In the genomic region with DNA sequence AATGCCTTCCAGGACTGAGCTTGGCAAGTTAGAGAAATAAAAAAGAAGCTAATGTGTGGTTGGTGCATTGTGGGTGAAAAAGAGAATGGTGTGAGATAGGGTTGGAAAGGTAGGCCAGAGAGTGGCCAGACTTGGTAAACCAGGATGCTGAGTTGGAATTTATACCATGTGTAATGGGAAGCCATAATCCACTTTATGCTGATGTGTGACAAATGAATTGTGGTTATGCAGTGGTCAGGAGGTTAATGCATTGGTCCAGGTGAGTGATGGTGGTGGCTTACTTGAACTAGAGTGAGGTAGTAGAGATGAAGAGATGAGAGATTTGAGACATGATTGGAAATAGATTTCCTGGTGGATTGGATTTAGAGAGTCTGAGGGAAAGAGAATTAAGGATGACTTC, we compare ENCODE assay signal across 12 cellular contexts. TPM values are rescaled to one million over a fixed set of nuclear protein-coding genes. Genes with fewer than 3 reads are reported as not detected.
DNase-seq lines count a peak whose midpoint lies in the region; ATAC-seq and TF ChIP-seq lines count a peak whose summit lies in the region.
"Had no signal": no experiment of that assay in that cellular context is flagged by ENCODE, and none has a peak within 500 bp of the region (broad histone marks: within the 10 kb centered on the region; RNA-seq: fewer than 3 reads in every experiment).

No MANE protein-coding gene starts in this region.

- H3K9me1 ChIP-seq in IMR-90 (ENCODE audit: insufficient read depth, low read length): peaks cover 13% of the 10 kb centered on the region; the same call in 1 of the 2 replicates

- peaks cover 26 to 47% of the 10 kb centered on the region in 2 experiments for H3K79me1 ChIP-seq in IMR-90 (ENCODE audit: low read depth in 1 of 2, low read length in 2 of 2)

- H2BK5ac ChIP-seq in IMR-90 (ENCODE audit: low read depth, low read length, poor library complexity, severe bottlenecking): no peak overlapping the region

- no peak for TF ChIP-seq RAD21 in IMR-90 (IDR thresholded peaks at IDR 0.05; ENCODE audit: low read length)

- H3K27ac Mint-ChIP-seq in CD8-positive, alpha-beta T cell: peak overlapping the region; percentile 28
- peak overlapping the region; percentile 99 for H3K27ac Mint-ChIP-seq in activated naive CD8-positive, alpha-beta T cell treated with anti-CD3 and anti-CD28 coated beads, Interleukin-2, amount 50 U/mL, for 24 hours
- peak overlapping the region; percentile 99 for H3K27ac Mint-ChIP-seq in mesothelial cell of epicardium

- no peak overlapping the region for H3K18ac ChIP-seq in IMR-90 (ENCODE audit: low read depth, low read length)

- H3K27me3 Mint-ChIP-seq in CD8-positive, alpha-beta T cell (ENCODE audit: low read depth): no peaks in the 10 kb centered on the region
- H3K27me3 Mint-ChIP-seq in activated naive CD8-positive, alpha-beta T cell treated with anti-CD3 and anti-CD28 coated beads, Interleukin-2, amount 50 U/mL, for 24 hours: peaks cover 5% of the 10 kb centered on the region
- no peaks in the 10 kb centered on the region for H3K27me3 Mint-ChIP-seq in mesothelial cell of epicardium (ENCODE audit: low read depth)

- H4K20me1 ChIP-seq in IMR-90 (ENCODE audit: insufficient read depth, low read length): no peaks in the 10 kb centered on the region

- no peak for DNase-seq in CD8-positive, alpha-beta T cell
- DNase-seq in IMR-90: no peak
- DNase-seq in activated naive CD8-positive, alpha-beta T cell treated with anti-CD3 and anti-CD28 coated beads, Interleukin-2, amount 50 U/mL, for 24 hours: no peak
- DNase-seq in mesothelial cell of epicardium (ENCODE audit: low spot score in 2 of 2, unreplicated experiment in 2 of 2): no peak
- DNase-seq in NCI-H2227 (lab: John Stamatoyannopoulos, UW; ENCODE audit: unreplicated experiment): no peak
- DNase-seq in NCI-H187 treated with DMSO at 0.1 percent for 48 hours (lab: John Stamatoyannopoulos, UW): no peak
- DNase-seq in germinal center (ENCODE audit: low spot score): no peak
- DNase-seq: activated CD4-positive, alpha-beta T cell treated with anti-CD3 and anti-CD28 coated beads, Interleukin-2, amount 50 U/mL, for 4 hours; gastrocnemius medialis; NCI-H2171; thyroid gland had no signal

- dilution Hi-C loops in IMR-90 (cut with HindIII; ENCODE audit: low sequenced_read_pairs, unreplicated experiment): no loop called here

- intact Hi-C loops in CD8-positive, alpha-beta T cell (cut with DNase I, micrococcal nuclease): no loop called here
- intact Hi-C loops in IMR-90 (cut with micrococcal nuclease): no loop called here

- no peak overlapping the region for H3K27ac ChIP-seq in CD8-positive, alpha-beta T cell (ENCODE audit: low read depth, low read length)
- H3K27ac ChIP-seq in IMR-90 (ENCODE audit: insufficient read depth, low read length): no peak overlapping the region

- H3K36me3 Mint-ChIP-seq in CD8-positive, alpha-beta T cell: peaks cover 38% of the 10 kb centered on the region
- peaks cover 42% of the 10 kb centered on the region for H3K36me3 Mint-ChIP-seq in activated naive CD8-positive, alpha-beta T cell treated with anti-CD3 and anti-CD28 coated beads, Interleukin-2, amount 50 U/mL, for 24 hours (ENCODE audit: low read depth)
- peaks cover 4% of the 10 kb centered on the region for H3K36me3 Mint-ChIP-seq in mesothelial cell of epicardium

- POLR2A ChIA-PET in CD8-positive, alpha-beta T cell (lab: Charles Lee): interaction anchor here (0.8 to 8.3 kb wide), 4 partner anchors 25 to 111 kb away, joined by 3 to 248 read pairs (median 21); partner anchors contain the start of gene SLC25A35
- POLR2A ChIA-PET in IMR-90 (lab: Charles Lee; ENCODE audit: unreplicated experiment): no interaction called here

- no peak overlapping the region for H3K4me3 ChIP-seq in CD8-positive, alpha-beta T cell (ENCODE audit: low read depth, low read length)
- no peak overlapping the region for H3K4me3 ChIP-seq in IMR-90 (ENCODE audit: insufficient read depth, low read depth, low read length)

- no peak overlapping the region for H3K56ac ChIP-seq in IMR-90 (ENCODE audit: extremely low read depth, insufficient read depth, low read length)

- peaks cover 23% of the 10 kb centered on the region for H3K4me1 ChIP-seq in CD8-positive, alpha-beta T cell (ENCODE audit: insufficient read depth, low read length)
- no peaks in the 10 kb centered on the region; the same call in 1 of the 2 replicates for H3K4me1 ChIP-seq in IMR-90 (ENCODE audit: control insufficient read depth, insufficient read depth, low read length)

- H2AK9ac ChIP-seq in IMR-90 (replicated peaks; ENCODE audit: low read depth, low read length, poor library complexity): no peak overlapping the region

- no peak overlapping the region for H2BK15ac ChIP-seq in IMR-90 (ENCODE audit: low read depth, low read length)

- no peak overlapping the region for H3K23ac ChIP-seq in IMR-90 (ENCODE audit: low read depth, low read length)

- H3K9me3 Mint-ChIP-seq in CD8-positive, alpha-beta T cell: no peaks in the 10 kb centered on the region
- peaks cover 4% of the 10 kb centered on the region for H3K9me3 Mint-ChIP-seq in activated naive CD8-positive, alpha-beta T cell treated with anti-CD3 and anti-CD28 coated beads, Interleukin-2, amount 50 U/mL, for 24 hours
- no peaks in the 10 kb centered on the region for H3K9me3 Mint-ChIP-seq in mesothelial cell of epicardium

- no peak overlapping the region for H3K14ac ChIP-seq in IMR-90 (replicated peaks; ENCODE audit: low read depth, low read length)

- TF ChIP-seq CTCF in CD8-positive, alpha-beta T cell (IDR thresholded peaks at IDR 0.05): no peak
- no peak for TF ChIP-seq CTCF in IMR-90 (conservative IDR thresholded peaks at IDR 0.05; ENCODE audit: low read depth, low read length)
- TF ChIP-seq CTCF in mesothelial cell of epicardium (IDR thresholded peaks at IDR 0.05; ENCODE audit: unreplicated experiment): no peak

- H4K91ac ChIP-seq in IMR-90 (ENCODE audit: insufficient read depth, low read depth, low read length): no peak overlapping the region

- no peak overlapping the region for H4K5ac ChIP-seq in IMR-90 (ENCODE audit: low read depth, low read length)

- CTCF ChIA-PET in CD8-positive, alpha-beta T cell (lab: Charles Lee): interaction anchor here (1.2 to 3.5 kb wide), 2 partner anchors 38 to 51 kb away, joined by 4 to 18 read pairs; no protein-coding TSS in a partner anchor
- CTCF ChIA-PET in IMR-90 (lab: Yijun Ruan, JAX): no interaction called here

- H3K9me3 ChIP-seq in CD8-positive, alpha-beta T cell (ENCODE audit: low read length): no peaks in the 10 kb centered on the region
- H3K9me3 ChIP-seq in IMR-90 (ENCODE audit: control insufficient read depth, insufficient read depth, low read length): no peaks in the 10 kb centered on the region
- H3K9me3 ChIP-seq: gastrocnemius medialis, thyroid gland had no signal

- no peak overlapping the region for H2BK20ac ChIP-seq in IMR-90 (ENCODE audit: low read depth, low read length)

- no peak overlapping the region for H2AFZ ChIP-seq in IMR-90 (replicated peaks; ENCODE audit: low read length, poor library complexity)

- H3K9ac ChIP-seq in IMR-90 (ENCODE audit: low read depth, low read length): peak overlapping the region; percentile 93; the same call in 1 of the 2 replicates

- H3K4me2 ChIP-seq in IMR-90 (ENCODE audit: low read depth, low read length): no peak overlapping the region

- H3K36me3 ChIP-seq in CD8-positive, alpha-beta T cell (ENCODE audit: insufficient read depth, low read length): peaks cover 7% of the 10 kb centered on the region
- peaks cover 9% of the 10 kb centered on the region for H3K36me3 ChIP-seq in IMR-90 (ENCODE audit: control insufficient read depth, insufficient read depth, low read length)

- BruUV-seq in IMR-90 (replicated peaks; lab: Mats Ljungman, UMichigan): no TSS peak

- TF ChIP-seq POLR2A in IMR-90 (IDR thresholded peaks at IDR 0.05; ENCODE audit: low read depth, low read length): no peak

- no peak for ATAC-seq in CD8-positive, alpha-beta T cell
- ATAC-seq in IMR-90 (ENCODE audit: low read depth) (no peak), GM18909 (IDR thresholded peaks at IDR 0.05; ENCODE audit: poor library complexity, unreplicated experiment) (no peak)
- no peak for ATAC-seq in activated naive CD8-positive, alpha-beta T cell treated with anti-CD3 and anti-CD28 coated beads, Interleukin-2, amount 50 U/mL, for 24 hours
- ATAC-seq: gastrocnemius medialis had no signal

- in situ Hi-C loops in IMR-90 (cut with MboI; ENCODE audit: low sequenced_read_pairs): no loop called here

- H3K4ac ChIP-seq in IMR-90 (ENCODE audit: low read depth, low read length): no peak overlapping the region

- no peaks in the 10 kb centered on the region for H3K27me3 ChIP-seq in CD8-positive, alpha-beta T cell (ENCODE audit: insufficient read depth, low read length)
- no peaks in the 10 kb centered on the region for H3K27me3 ChIP-seq in IMR-90 (ENCODE audit: control insufficient read depth, insufficient read depth, low read length)
- H3K27me3 ChIP-seq: gastrocnemius medialis, thyroid gland had no signal

- no peak overlapping the region; a peak in 1 of 4 replicates for H4K8ac ChIP-seq in IMR-90 (ENCODE audit: low read depth in 2 of 2, low read length in 2 of 2)

- peaks cover 39% of the 10 kb centered on the region for H3K4me1 Mint-ChIP-seq in CD8-positive, alpha-beta T cell (ENCODE audit: low read depth)
- peaks cover 43% of the 10 kb centered on the region for H3K4me1 Mint-ChIP-seq in activated naive CD8-positive, alpha-beta T cell treated with anti-CD3 and anti-CD28 coated beads, Interleukin-2, amount 50 U/mL, for 24 hours
- peaks cover 21% of the 10 kb centered on the region for H3K4me1 Mint-ChIP-seq in mesothelial cell of epicardium

- H2AK5ac ChIP-seq in IMR-90 (ENCODE audit: low read depth, low read length): no peak overlapping the region

- H3K4me3 Mint-ChIP-seq in CD8-positive, alpha-beta T cell: peak overlapping the region; percentile 98
- peak overlapping the region; percentile 100 for H3K4me3 Mint-ChIP-seq in activated naive CD8-positive, alpha-beta T cell treated with anti-CD3 and anti-CD28 coated beads, Interleukin-2, amount 50 U/mL, for 24 hours
- peak overlapping the region; percentile 94 for H3K4me3 Mint-ChIP-seq in mesothelial cell of epicardium

- no peak overlapping the region for H2BK120ac ChIP-seq in IMR-90 (ENCODE audit: low read depth, low read length)

RNA-seq across cellular contexts. Expression of gene PFAS, which starts 1.0 kb away (rescaled TPM):
- total RNA-seq in CD8-positive, alpha-beta T cell: 10 to 100 TPM; 23.8 to 25.0 TPM
- 22.2 and 26.2 TPM in 2 replicates for total RNA-seq in IMR-90 (2012; rRNA removed)
- polyA plus RNA-seq in IMR-90 (2012; rRNA removed): 20.5 and 20.7 TPM in 2 replicates
- polyA plus RNA-seq in IMR-90 (2012; cell fraction: cytosol; rRNA removed): 10.2 and 12.6 TPM in 2 replicates
- 74.8 and 108 TPM in 2 replicates for polyA plus RNA-seq in IMR-90 (2012; cell fraction: nucleus; rRNA removed; ENCODE audit: low replicate concordance)
- 104 to 111 TPM (median 105 TPM) in 3 replicates for total RNA-seq in mesothelial cell of epicardium

RNA-seq across cellular contexts. Expression of gene CTC1, which starts 2.2 kb away (rescaled TPM):
- 100 to 1,000 TPM; 223 to 226 TPM for total RNA-seq in CD8-positive, alpha-beta T cell
- total RNA-seq in IMR-90 (2012; rRNA removed): 1.1 and 1.8 TPM in 2 replicates
- polyA plus RNA-seq in IMR-90 (2012; rRNA removed): 6.1 and 9.0 TPM in 2 replicates
- polyA plus RNA-seq in IMR-90 (2012; cell fraction: cytosol; rRNA removed): 1.7 and 4.9 TPM in 2 replicates
- 28.6 and 51.3 TPM in 2 replicates for polyA plus RNA-seq in IMR-90 (2012; cell fraction: nucleus; rRNA removed; ENCODE audit: low replicate concordance)
- 45.1 to 52.9 TPM (median 50.6 TPM) in 3 replicates for total RNA-seq in mesothelial cell of epicardium

RNA-seq across cellular contexts. Expression of gene RANGRF, which starts 38.4 kb away (rescaled TPM):
- total RNA-seq in CD8-positive, alpha-beta T cell: 10 to 100 TPM; 18.9 to 20.2 TPM
- total RNA-seq in IMR-90 (2012; rRNA removed) (16.1 and 19.5 TPM in 2 replicates), mesothelial cell of epicardium (25.1 to 26.4 TPM (median 25.7 TPM) in 3 replicates)
- polyA plus RNA-seq in IMR-90 (2012; rRNA removed): 36.6 and 42.9 TPM in 2 replicates
- polyA plus RNA-seq in IMR-90 (2012; cell fraction: cytosol; rRNA removed): 33.8 and 42.7 TPM in 2 replicates
- 26.1 and 34.2 TPM in 2 replicates for polyA plus RNA-seq in IMR-90 (2012; cell fraction: nucleus; rRNA removed; ENCODE audit: low replicate concordance)

RNA-seq across cellular contexts. Expression of gene AURKB, which starts 39.7 kb away (rescaled TPM):
- 1 to 10 TPM in 1 of 2 experiments, under 1 TPM in 1; 0.62 to 1.1 TPM for total RNA-seq in CD8-positive, alpha-beta T cell
- total RNA-seq in IMR-90 (2012; rRNA removed): 38.9 and 45.9 TPM in 2 replicates
- 55.0 and 62.0 TPM in 2 replicates for polyA plus RNA-seq in IMR-90 (2012; rRNA removed)
- 22.6 and 51.7 TPM in 2 replicates for polyA plus RNA-seq in IMR-90 (2012; cell fraction: cytosol; rRNA removed)
- 150 and 182 TPM in 2 replicates for polyA plus RNA-seq in IMR-90 (2012; cell fraction: nucleus; rRNA removed; ENCODE audit: low replicate concordance)
- total RNA-seq in mesothelial cell of epicardium: 33.1 to 37.4 TPM (median 37.3 TPM) in 3 replicates

RNA-seq across cellular contexts. Expression of gene SLC25A35, which starts 45.1 kb away (rescaled TPM):
- total RNA-seq in CD8-positive, alpha-beta T cell: 1 to 10 TPM; 4.2 to 4.4 TPM
- total RNA-seq in IMR-90 (2012; rRNA removed): 0.18 and 0.28 TPM in 2 replicates
- polyA plus RNA-seq in IMR-90 (2012; rRNA removed): 2.0 and 3.1 TPM in 2 replicates
- 1.1 and 2.6 TPM in 2 replicates for polyA plus RNA-seq in IMR-90 (2012; cell fraction: cytosol; rRNA removed)
- polyA plus RNA-seq in IMR-90 (2012; cell fraction: nucleus; rRNA removed; ENCODE audit: low replicate concordance): 14.4 and 15.6 TPM in 2 replicates
- 8.8 to 9.2 TPM (median 9.1 TPM) in 3 replicates for total RNA-seq in mesothelial cell of epicardium

Comparison
In these comparisons a context has a peak if more than half of its experiments do, and no peak if none do; other contexts are left out.
1. H3K27ac Mint-ChIP-seq: peak in every context shown above with its lines; median percentile 99 in activated naive CD8-positive, alpha-beta T cell treated with anti-CD3 and anti-CD28 coated beads, Interleukin-2, amount 50 U/mL, for 24 hours; 99 in mesothelial cell of epicardium; 28 in CD8-positive, alpha-beta T cell.
2. RNA of gene CTC1, which starts 2.2 kb away (total RNA-seq): 223 to 226 TPM in CD8-positive, alpha-beta T cell and 45.1 to 52.9 TPM in mesothelial cell of epicardium; 1.1 to 1.8 TPM in IMR-90; every median in the first group is over 10 times any median in the second.
3. Peak in every context shown above with its lines, with median percentiles within 50 percentile points of each other: H3K4me3 Mint-ChIP-seq.